Comparison of ENCODE assay signal across 15 cellular contexts in the genomic region with DNA sequence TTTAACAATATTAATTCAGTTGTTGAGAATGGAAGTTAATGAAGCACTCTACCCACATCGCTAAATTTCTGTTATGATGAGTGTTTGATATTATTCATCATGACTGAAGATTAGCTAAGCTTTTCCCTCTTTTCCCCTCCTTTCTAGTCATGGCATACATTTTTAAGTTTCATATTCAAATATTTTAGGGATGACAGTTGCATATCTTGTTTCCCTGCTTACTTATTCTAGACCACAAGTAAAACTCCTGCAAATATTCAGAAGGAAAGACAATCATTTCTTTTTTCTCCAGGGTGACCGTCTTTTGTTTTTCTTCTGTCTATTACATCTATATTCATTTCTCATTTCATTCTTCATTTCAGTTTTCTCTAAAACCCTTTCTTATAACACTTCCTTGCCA.
"Had no signal": no experiment of that assay in that cellular context is flagged by ENCODE, and none has a peak within 500 bp of the region (broad histone marks: within the 10 kb centered on the region; RNA-seq: fewer than 3 reads in every experiment).

No MANE protein-coding gene starts in this region.

- H3K36me3 ChIP-seq: adrenal gland, cardiac muscle cell, tibial nerve, WERI-Rb-1 had no signal

- H3K27ac ChIP-seq: adrenal gland, cardiac muscle cell, dorsolateral prefrontal cortex, tibial nerve, WERI-Rb-1 had no signal

- H3K27me3 ChIP-seq: adrenal gland, cardiac muscle cell, dorsolateral prefrontal cortex, tibial nerve had no signal

- ATAC-seq: mucosa of descending colon; naive thymus-derived CD8-positive, alpha-beta T cell; sciatic nerve had no signal

- H3K4me1 ChIP-seq: adrenal gland, tibial nerve had no signal

- H3K9me3 ChIP-seq: adrenal gland, mucosa of descending colon, tibial nerve had no signal

- DNase-seq: activated CD4-positive, alpha-beta T cell treated with anti-CD3 and anti-CD28 coated beads for 1 hour; activated CD8-positive, alpha-beta memory T cell treated with anti-CD3 and anti-CD28 coated beads for 24 hours; activated CD8-positive, alpha-beta memory T cell treated with anti-CD3 and anti-CD28 coated beads, Interleukin-2, amount 50 U/mL, for 48 hours; activated effector memory CD4-positive, alpha-beta T cell treated with Interleukin-2 at 50 U/mL for 16 hours; activated T-cell treated with anti-CD3 and anti-CD28 coated beads, Interleukin-2, amount 50 U/mL, for 48 hours; adrenal gland; dorsolateral prefrontal cortex; kidney glomerular epithelial cell; mucosa of descending colon; naive thymus-derived CD8-positive, alpha-beta T cell; stimulated activated naive CD4-positive, alpha-beta T cell; WERI-Rb-1 had no signal

- H3K4me3 ChIP-seq: adrenal gland, cardiac muscle cell, dorsolateral prefrontal cortex, mucosa of descending colon, tibial nerve had no signal
